24 cellular contexts compared by ENCODE assay signal in the genomic region with DNA sequence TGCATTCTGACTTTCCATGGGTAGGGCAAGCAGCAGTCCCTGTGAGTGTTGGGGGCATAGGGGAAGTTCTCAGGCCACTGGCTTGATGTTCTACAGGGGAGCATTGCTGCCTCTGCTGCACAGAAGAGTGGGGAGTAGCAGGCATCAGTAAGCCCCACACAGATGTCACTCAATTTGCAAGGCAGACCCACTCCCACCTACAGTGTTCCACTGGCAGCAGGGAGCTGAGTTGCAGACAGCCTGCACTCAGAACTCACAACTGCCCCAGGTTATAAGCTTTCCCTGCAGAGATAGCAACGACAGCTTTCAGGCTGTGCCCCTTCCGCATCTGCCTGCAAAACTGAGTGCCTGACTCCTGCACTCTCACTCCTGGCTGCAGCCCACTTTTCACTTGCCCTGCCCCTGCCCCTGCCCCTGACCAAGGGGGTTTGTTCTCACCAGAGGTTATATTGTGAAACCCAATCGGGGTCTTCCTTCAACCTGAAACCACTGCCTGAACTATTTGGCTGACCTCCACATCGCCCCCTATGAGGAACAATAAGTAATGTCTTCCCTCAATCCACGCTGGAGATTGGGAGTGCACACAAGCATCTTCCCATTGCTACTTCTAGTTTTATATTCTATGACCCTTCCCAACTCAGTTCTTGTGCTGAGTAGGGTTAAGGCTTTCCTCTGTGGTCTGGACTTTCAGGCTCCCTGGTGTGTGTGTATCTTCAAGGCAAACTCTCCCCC.
"Had no signal": no experiment of that assay in that cellular context is flagged by ENCODE, and none has a peak within 500 bp of the region (broad histone marks: within the 10 kb centered on the region; RNA-seq: fewer than 3 reads in every experiment).

No MANE protein-coding gene starts in this region.

- H3K9me3 Mint-ChIP-seq: activated CD4-positive, alpha-beta T cell treated with anti-CD3 and anti-CD28 coated beads, Interleukin-2, amount 10 ng/mL, durations not matched to agents 7 days and 5 days; activated naive CD4-positive, alpha-beta T cell treated with anti-CD3 and anti-CD28 coated beads, Interleukin-2, amount 10 ng/mL, durations not matched to agents 7 days and 5 days; activated naive CD8-positive, alpha-beta T cell treated with anti-CD3 and anti-CD28 coated beads for 36 hours; T-helper 1 cell treated with Interleukin-12 subunit alpha and Interleukin-12 subunit beta and Interleukin-4 antibody, amounts not matched to agents 30 μg/mL and 1 μg/mL, for 36 hours had no signal

- H3K9me3 ChIP-seq: adrenal gland had no signal

- FAIRE-seq: TTC549 had no signal

- H2AFZ ChIP-seq: PC-9 had no signal

- H3K4me3 Mint-ChIP-seq: activated CD4-positive, alpha-beta memory T cell treated with anti-CD3 and anti-CD28 coated beads for 36 hours; activated CD4-positive, alpha-beta T cell treated with anti-CD3 and anti-CD28 coated beads, Interleukin-2, amount 10 ng/mL, durations not matched to agents 7 days and 5 days; activated naive CD4-positive, alpha-beta T cell treated with anti-CD3 and anti-CD28 coated beads, Interleukin-2, amount 10 ng/mL, durations not matched to agents 7 days and 5 days; activated naive CD8-positive, alpha-beta T cell treated with anti-CD3 and anti-CD28 coated beads for 36 hours; activated T-cell treated with anti-CD3 and anti-CD28 coated beads, Interleukin-2, amount 50 U/mL, for 72 hours; T-helper 1 cell treated with Interleukin-12 subunit alpha and Interleukin-12 subunit beta and Interleukin-4 antibody, amounts not matched to agents 30 μg/mL and 1 μg/mL, for 36 hours had no signal

- H3K27me3 ChIP-seq: adrenal gland had no signal

- ATAC-seq: activated T-cell treated with anti-CD3 and anti-CD28 coated beads, Interleukin-2, amount 50 U/mL, for 72 hours had no signal

- H3K4me1 Mint-ChIP-seq: activated CD4-positive, alpha-beta T cell treated with anti-CD3 and anti-CD28 coated beads, Interleukin-2, amount 10 ng/mL, durations not matched to agents 7 days and 5 days; activated naive CD4-positive, alpha-beta T cell treated with anti-CD3 and anti-CD28 coated beads, Interleukin-2, amount 10 ng/mL, durations not matched to agents 7 days and 5 days; activated naive CD8-positive, alpha-beta T cell treated with anti-CD3 and anti-CD28 coated beads for 36 hours had no signal

- H3K36me3 Mint-ChIP-seq: activated CD4-positive, alpha-beta memory T cell treated with anti-CD3 and anti-CD28 coated beads for 36 hours; activated naive CD4-positive, alpha-beta T cell treated with anti-CD3 and anti-CD28 coated beads, Interleukin-2, amount 10 ng/mL, durations not matched to agents 7 days and 5 days; activated naive CD8-positive, alpha-beta T cell treated with anti-CD3 and anti-CD28 coated beads for 36 hours had no signal

- H3K4me1 ChIP-seq: adrenal gland had no signal

- H3K27ac Mint-ChIP-seq: activated CD4-positive, alpha-beta memory T cell treated with anti-CD3 and anti-CD28 coated beads for 36 hours; activated CD4-positive, alpha-beta T cell treated with anti-CD3 and anti-CD28 coated beads, Interleukin-2, amount 10 ng/mL, durations not matched to agents 7 days and 5 days; activated naive CD4-positive, alpha-beta T cell treated with anti-CD3 and anti-CD28 coated beads, Interleukin-2, amount 10 ng/mL, durations not matched to agents 7 days and 5 days; activated naive CD8-positive, alpha-beta T cell treated with anti-CD3 and anti-CD28 coated beads for 36 hours; activated T-cell treated with anti-CD3 and anti-CD28 coated beads, Interleukin-2, amount 50 U/mL, for 72 hours; activated T-helper 2 cell treated with anti-CD3 and anti-CD28 coated beads, Interferon-gamma antibody, Interleukin-2, Interleukin-4, amounts not matched to agents 10 μg/mL and 5 μg/mL and 100 μg/mL, durations not matched to agents 14 hours and 24 hours and 36 hours; T-helper 1 cell treated with Interleukin-12 subunit alpha and Interleukin-12 subunit beta and Interleukin-4 antibody, amounts not matched to agents 30 μg/mL and 1 μg/mL, for 36 hours had no signal

- H3K27me3 Mint-ChIP-seq: activated CD4-positive, alpha-beta memory T cell treated with anti-CD3 and anti-CD28 coated beads for 36 hours; activated CD4-positive, alpha-beta T cell treated with anti-CD3 and anti-CD28 coated beads, Interleukin-2, amount 10 ng/mL, durations not matched to agents 7 days and 5 days; activated naive CD4-positive, alpha-beta T cell treated with anti-CD3 and anti-CD28 coated beads, Interleukin-2, amount 10 ng/mL, durations not matched to agents 7 days and 5 days; activated naive CD8-positive, alpha-beta T cell treated with anti-CD3 and anti-CD28 coated beads for 36 hours had no signal

- DNase-seq: activated CD4-positive, alpha-beta memory T cell treated with anti-CD3 and anti-CD28 coated beads for 36 hours; activated CD4-positive, alpha-beta T cell treated with anti-CD3 and anti-CD28 coated beads, Interleukin-2, amount 10 ng/mL, durations not matched to agents 7 days and 5 days; activated CD4-positive, CD25-positive, alpha-beta regulatory T cell; activated CD8-positive, alpha-beta memory T cell treated with anti-CD3 and anti-CD28 coated beads for 24 hours; activated gamma-delta T cell treated with Interleukin-2 at 50 U/mL for 16 hours; activated naive CD4-positive, alpha-beta T cell treated with anti-CD3 and anti-CD28 coated beads, Interleukin-2, amount 10 ng/mL, durations not matched to agents 7 days and 5 days; activated naive CD8-positive, alpha-beta T cell treated with anti-CD3 and anti-CD28 coated beads for 36 hours; activated T-cell treated with anti-CD3 and anti-CD28 coated beads for 4 hours; activated T-cell treated with anti-CD3 and anti-CD28 coated beads, Interleukin-2, amount 50 U/mL, for 72 hours; adrenal gland; anterior cingulate cortex; Kasumi-1; KBM-7; NCI-H1048; NCI-H146; NCI-H187 treated with DMSO at 0.1 percent for 48 hours; NCI-H2081 treated with DMSO at 0.1 percent for 48 hours; NCI-H446; PC-9; SHP77 treated with DMSO at 0.1 percent for 48 hours; T-helper 9 cell had no signal

- H3K4me3 ChIP-seq: adrenal gland, PC-9 had no signal

- H3K27ac ChIP-seq: adrenal gland, PC-9 had no signal

- H3K4me2 ChIP-seq: PC-9 had no signal

- H3K36me3 ChIP-seq: adrenal gland had no signal
